25 cellular contexts compared by ENCODE assay signal in the genomic region with DNA sequence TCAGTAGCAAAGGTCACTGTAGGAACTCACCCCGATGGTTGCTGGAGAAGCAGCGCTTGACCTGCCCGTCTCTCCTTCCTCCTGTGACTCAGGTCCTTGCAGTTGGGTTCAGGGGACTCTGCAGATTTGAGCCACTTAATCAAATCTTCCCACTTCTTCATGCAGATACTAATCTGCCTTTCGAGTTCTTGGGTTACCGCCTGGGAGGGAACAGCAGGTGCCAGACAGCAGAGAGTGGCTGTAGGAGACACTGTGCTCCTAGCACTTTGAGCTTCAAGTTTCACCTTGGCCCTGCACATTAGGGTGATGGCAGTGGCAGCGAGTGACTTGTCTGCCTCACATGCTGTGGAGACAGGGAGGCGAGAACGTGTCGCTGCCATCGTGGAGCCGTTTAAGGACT.
"Had no signal": no experiment of that assay in that cellular context is flagged by ENCODE, and none has a peak within 500 bp of the region (broad histone marks: within the 10 kb centered on the region; RNA-seq: fewer than 3 reads in every experiment).

No MANE protein-coding gene starts in this region.

- H3K4me3 ChIP-seq: body of pancreas, colonic mucosa, skin epidermis, tibial nerve, uterus had no signal

- H3K27me3 Mint-ChIP-seq: memory B cell had no signal

- H3K36me3 Mint-ChIP-seq: activated naive CD4-positive, alpha-beta T cell treated with anti-CD3 and anti-CD28 coated beads, Interleukin-2, amount 50 U/mL, for 72 hours; memory B cell; natural killer cell had no signal

- ATAC-seq: activated CD8-positive, alpha-beta T cell treated with anti-CD3 and anti-CD28 coated beads, Interleukin-2, amount 10 ng/mL, durations not matched to agents 7 days and 5 days; activated naive CD4-positive, alpha-beta T cell treated with anti-CD3 and anti-CD28 coated beads, Interleukin-2, amount 50 U/mL, for 72 hours; body of pancreas; left ventricle myocardium superior; natural killer cell; right cardiac atrium had no signal

- H3K9me3 Mint-ChIP-seq: memory B cell had no signal

- H3K4me1 ChIP-seq: body of pancreas, colonic mucosa, tibial nerve, uterus had no signal

- H3K36me3 ChIP-seq: colonic mucosa, tibial nerve, uterus had no signal

- H3K27ac Mint-ChIP-seq: activated CD8-positive, alpha-beta T cell treated with anti-CD3 and anti-CD28 coated beads, Interleukin-2, amount 10 ng/mL, durations not matched to agents 7 days and 5 days; activated naive CD4-positive, alpha-beta T cell treated with anti-CD3 and anti-CD28 coated beads, Interleukin-2, amount 50 U/mL, for 72 hours; memory B cell; natural killer cell; progenitor cell of endocrine pancreas had no signal

- H3K27me3 ChIP-seq: body of pancreas, colonic mucosa, tibial nerve, uterus had no signal

- H3K9me3 ChIP-seq: body of pancreas, colonic mucosa, tibial nerve, uterus had no signal

- DNase-seq: activated CD4-positive, alpha-beta T cell treated with anti-CD3 and anti-CD28 coated beads for 4 hours; activated CD8-positive, alpha-beta memory T cell treated with anti-CD3 and anti-CD28 coated beads, Interleukin-2, amount 50 U/mL, for 4 hours; activated CD8-positive, alpha-beta T cell treated with anti-CD3 and anti-CD28 coated beads, Interleukin-2, amount 10 ng/mL, durations not matched to agents 7 days and 5 days; activated gamma-delta T cell; activated T-cell treated with anti-CD3 and anti-CD28 coated beads, Interleukin-2, amount 50 U/mL, for 48 hours; amygdala; body of pancreas; caudate nucleus; colonic mucosa; effector CD4-positive, alpha-beta T cell; glutamatergic neuron; hypothalamus; left ventricle myocardium superior; natural killer cell; occipital lobe; right cardiac atrium; stimulated activated CD4-positive, alpha-beta T cell treated with anti-CD3 and anti-CD28 coated beads, Interleukin-15, amount 100 ng/mL, for 24 hours; stimulated activated CD4-positive, alpha-beta T cell treated with anti-CD3 and anti-CD28 coated beads, Interleukin-4, amount 100 ng/mL, for 1 hour; stimulated activated naive CD4-positive, alpha-beta T cell; uterus had no signal

- H3K4me3 Mint-ChIP-seq: activated CD8-positive, alpha-beta T cell treated with anti-CD3 and anti-CD28 coated beads, Interleukin-2, amount 10 ng/mL, durations not matched to agents 7 days and 5 days; natural killer cell had no signal

- H3K4me1 Mint-ChIP-seq: natural killer cell had no signal

- H3K27ac ChIP-seq: body of pancreas, colonic mucosa, skin epidermis, tibial nerve, uterus had no signal
